ENCODE assay signal across 8 cellular contexts in genomic region chr6:119350202-119351004, GRCh38. TPM values are rescaled to one million over a fixed set of nuclear protein-coding genes. Genes with fewer than 3 reads are reported as not detected.
A peak's percentile ranks its signal among the peaks of the same experiment; 100 is the strongest.
DNase-seq lines count a peak whose midpoint lies in the region; ATAC-seq, FAIRE-seq and TF ChIP-seq lines count a peak whose summit lies in the region.

No MANE protein-coding gene starts in this region.

- CTCF ChIA-PET in PC-9 (lab: Charles Lee) = interaction anchor here (0.6 to 1.4 kb wide), 5 partner anchors 89 to 386 kb away, joined by 3 to 6 read pairs (median 3); no protein-coding TSS in a partner anchor

- intact Hi-C loops in PC-9 (cut with micrococcal nuclease; ENCODE audit: unreplicated experiment) = loop anchor here (1.0 to 5.0 kb wide), 6 partner anchors 221 to 1477 kb away; no protein-coding TSS in a partner anchor

- H3K9ac ChIP-seq in iPS-15b (ENCODE audit: low read depth, low read length) = no peak overlapping the region

- H4K20me1 ChIP-seq in PC-9 (ENCODE audit: insufficient read depth) = no peaks in the 10 kb centered on the region

- FAIRE-seq in small intestine (lab: Jason Lieb, UNC) = no peak

- WGBS in small intestine, 3 donors = 0 to 3% (median 0%) methylated on average over 23 to 25 of the region's 25 CpGs

- H3K4me1 ChIP-seq in PC-9 (replicated peaks; ENCODE audit: insufficient read depth) = peaks cover 38% of the 10 kb centered on the region
- H3K4me1 ChIP-seq in iPS-15b (ENCODE audit: control insufficient read depth, insufficient read depth, low read length) = peaks cover 8% of the 10 kb centered on the region
- H3K4me1 ChIP-seq in small intestine (ENCODE audit: control insufficient read depth in 2 of 2, insufficient read depth in 1 of 2, low read depth in 1 of 2, low read length in 1 of 2) = peaks cover 0 to 2% of the 10 kb centered on the region in 2 donors

- DNase-seq in AG10803 (ENCODE audit: low read depth) (peak; percentile 67), PC-9 (peak; percentile 3 to 52), astrocyte of the hippocampus (ENCODE audit: low read depth, low spot score) (peak; percentile 66), small intestine (peak; percentile 61)

- no peaks in the 10 kb centered on the region for H3K9me2 ChIP-seq in PC-9 (ENCODE audit: insufficient read depth)

- peak; percentile 16 for ATAC-seq in GM18907 (IDR thresholded peaks at IDR 0.05; ENCODE audit: unreplicated experiment)
- ATAC-seq in HG03108 (IDR thresholded peaks at IDR 0.05; ENCODE audit: unreplicated experiment) = peak; percentile 3
- ATAC-seq in GM18520 (IDR thresholded peaks at IDR 0.05; ENCODE audit: unreplicated experiment) = no peak

- H3K27me3 ChIP-seq in PC-9 (ENCODE audit: insufficient read depth, low read depth) (no peaks in the 10 kb centered on the region), iPS-15b (ENCODE audit: control insufficient read depth, insufficient read depth, low read length) (peaks cover 35% of the 10 kb centered on the region), small intestine (ENCODE audit: control insufficient read depth in 2 of 2, insufficient read depth in 2 of 2, low read length in 2 of 2) (no peaks in the 10 kb centered on the region)

- peaks cover 13% of the 10 kb centered on the region; the same call in 1 of the 2 replicates for H3K79me2 ChIP-seq in PC-9 (ENCODE audit: low read depth)

- H3F3A ChIP-seq in PC-9 (ENCODE audit: insufficient read depth, low read depth) = peaks cover 11% of the 10 kb centered on the region; the same call in 1 of the 2 replicates

- POLR2A ChIA-PET in PC-9 (lab: Charles Lee; ENCODE audit: unreplicated experiment) = interaction anchor here (0.6 kb wide), 1 partner anchor 480 kb away, joined by 4 read pairs; no protein-coding TSS in a partner anchor

- H3K27ac ChIP-seq in PC-9 = peak overlapping the region; percentile 19
- H3K27ac ChIP-seq in small intestine (ENCODE audit: low read depth in 1 of 2, low read length in 1 of 2) = peak overlapping the region; percentile 91 to 96

- no TSS peak for BruUV-seq in PC-9 (replicated peaks; lab: Mats Ljungman, UMichigan)

- peak overlapping the region; percentile 95 for H2AFZ ChIP-seq in PC-9

- TF ChIP-seq CTCF in AG10803 (conservative IDR thresholded peaks at IDR 0.05; ENCODE audit: low read length) (no peak), PC-9 (conservative IDR thresholded peaks at IDR 0.05) (no peak)

- H3K4me2 ChIP-seq in PC-9 = peak overlapping the region; percentile 88

- no peaks in the 10 kb centered on the region for H3K36me3 ChIP-seq in PC-9 (ENCODE audit: low read depth)
- no peaks in the 10 kb centered on the region for H3K36me3 ChIP-seq in iPS-15b (ENCODE audit: control insufficient read depth, insufficient read depth, low read length)
- no peaks in the 10 kb centered on the region for H3K36me3 ChIP-seq in small intestine (ENCODE audit: control insufficient read depth in 2 of 2, insufficient read depth in 2 of 2, low read length in 2 of 2)

- H3K9me3 ChIP-seq in PC-9 (ENCODE audit: insufficient read depth, low read depth) (no peaks in the 10 kb centered on the region), iPS-15b (ENCODE audit: control insufficient read depth, insufficient read depth, low read length) (no peaks in the 10 kb centered on the region), small intestine (ENCODE audit: control insufficient read depth, low read depth) (no peaks in the 10 kb centered on the region)

- peak overlapping the region; percentile 86 for H3K4me3 ChIP-seq in AG10803 (ENCODE audit: low read length)
- H3K4me3 ChIP-seq in PC-9 = peak overlapping the region; percentile 73
- H3K4me3 ChIP-seq in iPS-15b (ENCODE audit: low read depth, low read length) = peak overlapping the region; percentile 68
- H3K4me3 ChIP-seq in small intestine (ENCODE audit: low read depth in 1 of 2, low read length in 2 of 2) = peak overlapping the region; percentile 75 to 76

RNA-seq across cellular contexts. Expression of gene MAN1A1, which starts 0.8 kb away (rescaled TPM):
- 13.3 and 13.4 TPM in 2 replicates for total RNA-seq in PC-9 (2021)
- polyA plus RNA-seq in small intestine = 10 to 100 TPM; 17.7 to 43.4 (median 25.9) TPM
